Comparison of ENCODE assay signal across 1 cellular context in the genomic region with DNA sequence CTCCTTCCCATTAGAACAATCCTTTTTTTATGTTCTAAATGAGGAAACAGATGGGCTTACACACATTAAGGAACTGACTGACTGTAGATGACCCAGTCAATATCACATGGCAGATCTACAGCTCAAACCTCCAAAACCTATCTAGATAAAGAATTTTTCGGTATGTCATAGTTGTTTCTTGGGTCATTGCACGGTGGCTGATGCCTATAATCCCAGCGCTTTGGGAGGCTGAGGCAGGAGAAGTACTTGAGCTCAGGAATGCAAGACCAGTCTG.
TF ChIP-seq lines count a peak whose summit lies in the region.

No MANE protein-coding gene starts in this region.

TF ChIP-seq in K562, 482 proteins besides CTCF, POLR2A, EP300 and RAD21:
- TF ChIP-seq SPI1 (IDR thresholded peaks at IDR 0.05; ENCODE audit: borderline replicate concordance, low read depth, low read length) (0 out of 2 replicates have a peak, but pooled peaks have one; percentile 8), ZNF717 (CRISPR knock-in tag; IDR thresholded peaks at IDR 0.05) (no peak), GATAD2B (IDR thresholded peaks at IDR 0.05; ENCODE audit: borderline replicate concordance) (no peak), POLR2AphosphoS5 (IDR thresholded peaks at IDR 0.05; ENCODE audit: control insufficient read depth, insufficient read depth, low read depth, low read length) (peak; percentile 40; the same call in 1 of the 2 replicates), FOXM1 (IDR thresholded peaks at IDR 0.05; ENCODE audit: low read depth) (no peak), FOXM1 (CRISPR knock-in tag; IDR thresholded peaks at IDR 0.05; ENCODE audit: low read depth) (no peak), COPS2 (conservative IDR thresholded peaks at IDR 0.05) (no peak), HDAC3 (IDR thresholded peaks at IDR 0.05; ENCODE audit: borderline replicate concordance, partially characterized antibody) (no peak), ZBTB17 (CRISPR knock-in tag; IDR thresholded peaks at IDR 0.05) (no peak), ZNF699 (CRISPR knock-in tag; IDR thresholded peaks at IDR 0.05; ENCODE audit: insufficient replicate concordance) (no peak), NFE2 (IDR thresholded peaks at IDR 0.05; ENCODE audit: low read depth) (0 out of 2 replicates have a peak, but pooled peaks have one; percentile 11)
- TF ChIP-seq, protein P1, sequence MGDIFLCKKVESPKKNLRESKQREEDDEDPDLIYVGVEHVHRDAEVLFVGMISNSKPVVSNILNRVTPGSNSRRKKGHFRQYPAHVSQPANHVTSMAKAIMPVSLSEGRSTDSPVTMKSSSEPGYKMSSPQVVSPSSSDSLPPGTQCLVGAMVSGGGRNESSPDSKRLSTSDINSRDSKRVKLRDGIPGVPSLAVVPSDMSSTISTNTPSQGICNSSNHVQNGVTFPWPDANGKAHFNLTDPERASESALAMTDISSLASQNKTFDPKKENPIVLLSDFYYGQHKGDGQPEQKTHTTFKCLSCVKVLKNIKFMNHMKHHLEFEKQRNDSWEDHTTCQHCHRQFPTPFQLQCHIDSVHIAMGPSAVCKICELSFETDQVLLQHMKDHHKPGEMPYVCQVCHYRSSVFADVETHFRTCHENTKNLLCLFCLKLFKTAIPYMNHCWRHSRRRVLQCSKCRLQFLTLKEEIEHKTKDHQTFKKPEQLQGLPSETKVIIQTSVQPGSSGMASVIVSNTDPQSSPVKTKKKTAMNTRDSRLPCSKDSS (IDR thresholded peaks at IDR 0.05; ENCODE audit: low read depth, partially characterized antibody) = no peak
- TF ChIP-seq, protein P2, sequence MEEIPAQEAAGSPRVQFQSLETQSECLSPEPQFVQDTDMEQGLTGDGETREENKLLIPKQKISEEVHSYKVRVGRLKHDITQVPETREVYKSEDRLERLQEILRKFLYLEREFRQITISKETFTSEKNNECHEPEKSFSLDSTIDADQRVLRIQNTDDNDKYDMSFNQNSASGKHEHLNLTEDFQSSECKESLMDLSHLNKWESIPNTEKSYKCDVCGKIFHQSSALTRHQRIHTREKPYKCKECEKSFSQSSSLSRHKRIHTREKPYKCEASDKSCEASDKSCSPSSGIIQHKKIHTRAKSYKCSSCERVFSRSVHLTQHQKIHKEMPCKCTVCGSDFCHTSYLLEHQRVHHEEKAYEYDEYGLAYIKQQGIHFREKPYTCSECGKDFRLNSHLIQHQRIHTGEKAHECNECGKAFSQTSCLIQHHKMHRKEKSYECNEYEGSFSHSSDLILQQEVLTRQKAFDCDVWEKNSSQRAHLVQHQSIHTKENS (CRISPR knock-in tag; IDR thresholded peaks at IDR 0.05) = no peak
- TF ChIP-seq, protein P3, sequence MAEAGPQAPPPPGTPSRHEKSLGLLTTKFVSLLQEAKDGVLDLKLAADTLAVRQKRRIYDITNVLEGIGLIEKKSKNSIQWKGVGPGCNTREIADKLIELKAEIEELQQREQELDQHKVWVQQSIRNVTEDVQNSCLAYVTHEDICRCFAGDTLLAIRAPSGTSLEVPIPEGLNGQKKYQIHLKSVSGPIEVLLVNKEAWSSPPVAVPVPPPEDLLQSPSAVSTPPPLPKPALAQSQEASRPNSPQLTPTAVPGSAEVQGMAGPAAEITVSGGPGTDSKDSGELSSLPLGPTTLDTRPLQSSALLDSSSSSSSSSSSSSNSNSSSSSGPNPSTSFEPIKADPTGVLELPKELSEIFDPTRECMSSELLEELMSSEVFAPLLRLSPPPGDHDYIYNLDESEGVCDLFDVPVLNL (CRISPR knock-in tag; IDR thresholded peaks at IDR 0.05; ENCODE audit: low read depth) = no peak
